9 cellular contexts compared by ENCODE assay signal in genomic region chr15:75641176-75641498, GRCh38. TPM values are rescaled to one million over a fixed set of nuclear protein-coding genes. Genes with fewer than 3 reads are reported as not detected.
DNase-seq lines count a peak whose midpoint lies in the region; ATAC-seq and TF ChIP-seq lines count a peak whose summit lies in the region.
"Had no signal": no experiment of that assay in that cellular context is flagged by ENCODE, and none has a peak within 500 bp of the region (broad histone marks: within the 10 kb centered on the region; RNA-seq: fewer than 3 reads in every experiment).

No MANE protein-coding gene starts in this region.

- peak overlapping the region; percentile 97 for H3K27ac Mint-ChIP-seq in activated naive CD8-positive, alpha-beta T cell

- H3K4me3 ChIP-seq in BE2C (ENCODE audit: low read depth, low read length) (peak overlapping the region; percentile 100; the same call in 1 of the 2 replicates), HFF-Myc (replicated peaks; ENCODE audit: low read depth, low read length) (peak overlapping the region; percentile 100), mucosa of stomach (ENCODE audit: low read length) (no peak overlapping the region)

- no peaks in the 10 kb centered on the region for H3K9me3 Mint-ChIP-seq in activated naive CD8-positive, alpha-beta T cell (ENCODE audit: low read depth)

- H3K9ac ChIP-seq in mucosa of stomach (ENCODE audit: low read length), result peak overlapping the region; percentile 91

- no peaks in the 10 kb centered on the region; the same call in 1 of the 2 replicates for H3K4me1 ChIP-seq in BE2C
- peaks cover 35% of the 10 kb centered on the region for H3K4me1 ChIP-seq in mucosa of stomach (ENCODE audit: control insufficient read depth, insufficient read depth, low read length)

- H3K36me3 Mint-ChIP-seq in activated naive CD8-positive, alpha-beta T cell, result peaks cover 2% of the 10 kb centered on the region

- H3K27me3 Mint-ChIP-seq in activated naive CD8-positive, alpha-beta T cell, result no peaks in the 10 kb centered on the region

- peaks cover 29% of the 10 kb centered on the region for H3K4me1 Mint-ChIP-seq in activated naive CD8-positive, alpha-beta T cell (ENCODE audit: low read depth)

- DNase-seq in BE2C (no peak), HFF-Myc (ENCODE audit: extremely low read depth, low read depth) (no peak), OCI-M2 (lab: John Stamatoyannopoulos, UW; ENCODE audit: unreplicated experiment) (no peak)
- no peak for DNase-seq in stimulated activated CD4-positive, alpha-beta T cell treated with anti-CD3 and anti-CD28 coated beads, Interleukin-1b, Interleukin-23, amount 100 ng/mL, for 48 hours
- DNase-seq: NCI-H510A had no signal

- no peak for TF ChIP-seq CTCF in BE2C (IDR thresholded peaks at IDR 0.05; ENCODE audit: low read depth, low read length)
- TF ChIP-seq CTCF in HFF-Myc (IDR thresholded peaks at IDR 0.05; ENCODE audit: low read depth, low read length, missing control alignments), result no peak

- no peaks in the 10 kb centered on the region for H3K27me3 ChIP-seq in BE2C
- H3K27me3 ChIP-seq in mucosa of stomach (ENCODE audit: control insufficient read depth, insufficient read depth, low read length), result no peaks in the 10 kb centered on the region

- no peaks in the 10 kb centered on the region for H3K9me3 ChIP-seq in BE2C
- H3K9me3 ChIP-seq in mucosa of stomach (ENCODE audit: control insufficient read depth, low read length), result no peaks in the 10 kb centered on the region

- peak overlapping the region; percentile 99 for H3K4me3 Mint-ChIP-seq in activated naive CD8-positive, alpha-beta T cell

- no peak for ATAC-seq in GM21619 (IDR thresholded peaks at IDR 0.05; ENCODE audit: unreplicated experiment)
- ATAC-seq in GM21515 (IDR thresholded peaks at IDR 0.05; ENCODE audit: unreplicated experiment), result no peak

- H3K36me3 ChIP-seq in BE2C, result no peaks in the 10 kb centered on the region; the same call in 1 of the 2 replicates
- H3K36me3 ChIP-seq in mucosa of stomach (ENCODE audit: control insufficient read depth, insufficient read depth, low read length), result no peaks in the 10 kb centered on the region

RNA-seq across cellular contexts. Expression of gene IMP3, which starts 1.1 kb away (rescaled TPM):
- 427 TPM for polyA plus RNA-seq in BE2C (2012; ENCODE audit: insufficient read depth, insufficient read length, low read depth)

RNA-seq across cellular contexts. Expression of gene SNX33, which starts 6.6 kb away (rescaled TPM):
- 1.6 TPM for polyA plus RNA-seq in BE2C (2012; ENCODE audit: insufficient read depth, insufficient read length, low read depth)

RNA-seq across cellular contexts. Expression of gene SNUPN, which starts 15.6 kb away (rescaled TPM):
- polyA plus RNA-seq in BE2C (2012; ENCODE audit: insufficient read depth, insufficient read length, low read depth), result 15.7 TPM
